1 cellular context compared by ENCODE assay signal in genomic region chr17:42698736-42699414, GRCh38.
TF ChIP-seq lines count a peak whose summit lies in the region.

No MANE protein-coding gene starts in this region.

TF ChIP-seq in K562, 482 proteins besides CTCF, POLR2A, EP300 and RAD21 (continued from another document):
- TF ChIP-seq, protein P1, sequence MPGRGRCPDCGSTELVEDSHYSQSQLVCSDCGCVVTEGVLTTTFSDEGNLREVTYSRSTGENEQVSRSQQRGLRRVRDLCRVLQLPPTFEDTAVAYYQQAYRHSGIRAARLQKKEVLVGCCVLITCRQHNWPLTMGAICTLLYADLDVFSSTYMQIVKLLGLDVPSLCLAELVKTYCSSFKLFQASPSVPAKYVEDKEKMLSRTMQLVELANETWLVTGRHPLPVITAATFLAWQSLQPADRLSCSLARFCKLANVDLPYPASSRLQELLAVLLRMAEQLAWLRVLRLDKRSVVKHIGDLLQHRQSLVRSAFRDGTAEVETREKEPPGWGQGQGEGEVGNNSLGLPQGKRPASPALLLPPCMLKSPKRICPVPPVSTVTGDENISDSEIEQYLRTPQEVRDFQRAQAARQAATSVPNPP (IDR thresholded peaks at IDR 0.05; ENCODE audit: borderline replicate concordance, insufficient read depth, insufficient read length): no peak
- TF ChIP-seq, protein P2, sequence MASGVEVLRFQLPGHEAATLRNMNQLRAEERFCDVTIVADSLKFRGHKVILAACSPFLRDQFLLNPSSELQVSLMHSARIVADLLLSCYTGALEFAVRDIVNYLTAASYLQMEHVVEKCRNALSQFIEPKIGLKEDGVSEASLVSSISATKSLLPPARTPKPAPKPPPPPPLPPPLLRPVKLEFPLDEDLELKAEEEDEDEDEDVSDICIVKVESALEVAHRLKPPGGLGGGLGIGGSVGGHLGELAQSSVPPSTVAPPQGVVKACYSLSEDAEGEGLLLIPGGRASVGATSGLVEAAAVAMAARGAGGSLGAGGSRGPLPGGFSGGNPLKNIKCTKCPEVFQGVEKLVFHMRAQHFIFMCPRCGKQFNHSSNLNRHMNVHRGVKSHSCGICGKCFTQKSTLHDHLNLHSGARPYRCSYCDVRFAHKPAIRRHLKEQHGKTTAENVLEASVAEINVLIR (CRISPR knock-in tag; IDR thresholded peaks at IDR 0.05): peak; percentile 54; the same call in 1 of the 2 replicates
- TF ChIP-seq ZFP30 (CRISPR knock-in tag; IDR thresholded peaks at IDR 0.05; ENCODE audit: borderline replicate concordance): no peak
- TF ChIP-seq BCL6 (CRISPR knock-in tag; IDR thresholded peaks at IDR 0.05): no peak
- TF ChIP-seq KLF13 (tag; IDR thresholded peaks at IDR 0.05; ENCODE audit: borderline replicate concordance, low read depth): peak; percentile 68; the same call in 1 of the 2 replicates
- no peak for TF ChIP-seq ZNF133 (CRISPR knock-in tag; IDR thresholded peaks at IDR 0.05)
- no peak for TF ChIP-seq SP2 (IDR thresholded peaks at IDR 0.05; ENCODE audit: extremely low read depth, low read depth, low read length, poor library complexity, severe bottlenecking)
- TF ChIP-seq, protein P3, sequence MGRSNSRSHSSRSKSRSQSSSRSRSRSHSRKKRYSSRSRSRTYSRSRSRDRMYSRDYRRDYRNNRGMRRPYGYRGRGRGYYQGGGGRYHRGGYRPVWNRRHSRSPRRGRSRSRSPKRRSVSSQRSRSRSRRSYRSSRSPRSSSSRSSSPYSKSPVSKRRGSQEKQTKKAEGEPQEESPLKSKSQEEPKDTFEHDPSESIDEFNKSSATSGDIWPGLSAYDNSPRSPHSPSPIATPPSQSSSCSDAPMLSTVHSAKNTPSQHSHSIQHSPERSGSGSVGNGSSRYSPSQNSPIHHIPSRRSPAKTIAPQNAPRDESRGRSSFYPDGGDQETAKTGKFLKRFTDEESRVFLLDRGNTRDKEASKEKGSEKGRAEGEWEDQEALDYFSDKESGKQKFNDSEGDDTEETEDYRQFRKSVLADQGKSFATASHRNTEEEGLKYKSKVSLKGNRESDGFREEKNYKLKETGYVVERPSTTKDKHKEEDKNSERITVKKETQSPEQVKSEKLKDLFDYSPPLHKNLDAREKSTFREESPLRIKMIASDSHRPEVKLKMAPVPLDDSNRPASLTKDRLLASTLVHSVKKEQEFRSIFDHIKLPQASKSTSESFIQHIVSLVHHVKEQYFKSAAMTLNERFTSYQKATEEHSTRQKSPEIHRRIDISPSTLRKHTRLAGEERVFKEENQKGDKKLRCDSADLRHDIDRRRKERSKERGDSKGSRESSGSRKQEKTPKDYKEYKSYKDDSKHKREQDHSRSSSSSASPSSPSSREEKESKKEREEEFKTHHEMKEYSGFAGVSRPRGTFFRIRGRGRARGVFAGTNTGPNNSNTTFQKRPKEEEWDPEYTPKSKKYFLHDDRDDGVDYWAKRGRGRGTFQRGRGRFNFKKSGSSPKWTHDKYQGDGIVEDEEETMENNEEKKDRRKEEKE (IDR thresholded peaks at IDR 0.05; ENCODE audit: borderline replicate concordance in 1 of 2, control insufficient read depth in 1 of 2, low read depth in 2 of 2, low read length in 1 of 2): peak in 1 of 2 experiments; percentile 83; a peak in 1 of 4 replicates
- peak; percentile 24; the same call in 1 of the 2 replicates for TF ChIP-seq ZNF445 (CRISPR knock-in tag; IDR thresholded peaks at IDR 0.05; ENCODE audit: low read depth)
- TF ChIP-seq HDAC8 (tag; IDR thresholded peaks at IDR 0.05): no peak
- peak; percentile 99 for TF ChIP-seq PML (IDR thresholded peaks at IDR 0.05; ENCODE audit: low read length)
- TF ChIP-seq TGIF2 (CRISPR knock-in tag; IDR thresholded peaks at IDR 0.05): no peak
- no peak for TF ChIP-seq POLR2G (IDR thresholded peaks at IDR 0.05; ENCODE audit: low read depth, low read length)
- no peak for TF ChIP-seq ZNF436 (CRISPR knock-in tag; IDR thresholded peaks at IDR 0.05)
- TF ChIP-seq JUN (IDR thresholded peaks at IDR 0.05; ENCODE audit: borderline replicate concordance, low read depth, low read length): peak; percentile 58
- TF ChIP-seq JUN (CRISPR knock-in tag; IDR thresholded peaks at IDR 0.05; ENCODE audit: borderline replicate concordance): no peak
- TF ChIP-seq THRB (CRISPR knock-in tag; conservative IDR thresholded peaks at IDR 0.05): peak; percentile 64; the same call in 1 of the 2 replicates
- no peak for TF ChIP-seq HNRNPUL1 (IDR thresholded peaks at IDR 0.05; ENCODE audit: low read length)
- TF ChIP-seq PBX2 (CRISPR knock-in tag; IDR thresholded peaks at IDR 0.05; ENCODE audit: low read depth): 0 out of 2 replicates have a peak, but pooled peaks have one; percentile 34
- peak; percentile 98 for TF ChIP-seq PBX2 (tag; conservative IDR thresholded peaks at IDR 0.05; ENCODE audit: low read depth)
- no peak for TF ChIP-seq ZNF174 (CRISPR knock-in tag; IDR thresholded peaks at IDR 0.05)
- TF ChIP-seq SREBF2 (CRISPR knock-in tag; IDR thresholded peaks at IDR 0.05): no peak
- TF ChIP-seq ZNF184 (CRISPR knock-in tag; IDR thresholded peaks at IDR 0.05): no peak
- TF ChIP-seq ZNF407 (IDR thresholded peaks at IDR 0.05; ENCODE audit: low read depth): no peak
- peak; percentile 82; the same call in 1 of the 2 replicates for TF ChIP-seq HEY1 (CRISPR knock-in tag; IDR thresholded peaks at IDR 0.05; ENCODE audit: borderline replicate concordance)
- TF ChIP-seq ZFP91 (CRISPR knock-in tag; IDR thresholded peaks at IDR 0.05): no peak
- TF ChIP-seq ARNT (IDR thresholded peaks at IDR 0.05): peak; percentile 98 to 99
- TF ChIP-seq ZNF121 (CRISPR knock-in tag; conservative IDR thresholded peaks at IDR 0.05): no peak
- no peak for TF ChIP-seq ZKSCAN3 (CRISPR knock-in tag; IDR thresholded peaks at IDR 0.05)
- TF ChIP-seq CHD2 (IDR thresholded peaks at IDR 0.05; ENCODE audit: low read depth, low read length): peak; percentile 59; the same call in 1 of the 2 replicates
- TF ChIP-seq GABPB2 (CRISPR knock-in tag; conservative IDR thresholded peaks at IDR 0.05): no peak; the same call in 1 of the 2 replicates
- TF ChIP-seq SIRT6 (IDR thresholded peaks at IDR 0.05; ENCODE audit: low read depth, low read length): no peak
- TF ChIP-seq FOXA1 (IDR thresholded peaks at IDR 0.05; ENCODE audit: borderline replicate concordance): no peak
- TF ChIP-seq MCM5 (IDR thresholded peaks at IDR 0.05; ENCODE audit: low read depth): no peak
- no peak for TF ChIP-seq BRD4 (IDR thresholded peaks at IDR 0.05)
- TF ChIP-seq HNRNPH1 (optimal IDR thresholded peaks at IDR 0.05; ENCODE audit: low read depth, low read length): no peak
- no peak for TF ChIP-seq ATF2 (CRISPR knock-in tag; IDR thresholded peaks at IDR 0.05)
- TF ChIP-seq GTF2E2 (tag; IDR thresholded peaks at IDR 0.05): no peak
- no peak for TF ChIP-seq ZNF253 (CRISPR knock-in tag; conservative IDR thresholded peaks at IDR 0.05)
- no peak for TF ChIP-seq PHTF2 (CRISPR knock-in tag; IDR thresholded peaks at IDR 0.05)
- TF ChIP-seq NR2F6 (CRISPR knock-in tag; IDR thresholded peaks at IDR 0.05): no peak
- TF ChIP-seq HIVEP1 (CRISPR knock-in tag; IDR thresholded peaks at IDR 0.05): 0 out of 2 replicates have a peak, but pooled peaks have one; percentile 73
